8 cellular contexts compared by ENCODE assay signal in genomic region chr5:14250778-14251711, GRCh38.
DNase-seq lines count a peak whose midpoint lies in the region; ATAC-seq and TF ChIP-seq lines count a peak whose summit lies in the region.

No MANE protein-coding gene starts in this region.

- H3K27ac Mint-ChIP-seq in HFFc6, result peak overlapping the region; percentile 85
- H3K27ac Mint-ChIP-seq in nephron progenitor cell, result peak overlapping the region; percentile 64

- H3K36me3 Mint-ChIP-seq in HFFc6 (ENCODE audit: low read depth), result peaks cover 64% of the 10 kb centered on the region
- H3K36me3 Mint-ChIP-seq in nephron progenitor cell (ENCODE audit: low read depth), result peaks cover 38% of the 10 kb centered on the region

- H3K36me3 ChIP-seq in suprapubic skin, result no peaks in the 10 kb centered on the region

- 79% methylated on average over 11 of the region's 11 CpGs for WGBS in suprapubic skin

- peak; percentile 62 for ATAC-seq in GM18517 (IDR thresholded peaks at IDR 0.05; ENCODE audit: unreplicated experiment)
- no peak for ATAC-seq in GM18505 (IDR thresholded peaks at IDR 0.05; ENCODE audit: unreplicated experiment)

- H3K9me3 ChIP-seq in suprapubic skin, result no peaks in the 10 kb centered on the region

- TF ChIP-seq POLR2A in suprapubic skin (IDR thresholded peaks at IDR 0.05), result no peak
- no peak for TF ChIP-seq POLR2A in GM18505 (IDR thresholded peaks at IDR 0.05; ENCODE audit: borderline replicate concordance, extremely low read depth, insufficient read depth, insufficient read length)

- no peak overlapping the region for H3K4me3 ChIP-seq in suprapubic skin

- TF ChIP-seq EP300 in suprapubic skin (IDR thresholded peaks at IDR 0.05), result no peak

- no peaks in the 10 kb centered on the region for H3K27me3 ChIP-seq in suprapubic skin

- H3K4me1 ChIP-seq in suprapubic skin, result peaks cover 23% of the 10 kb centered on the region

- H3K27me3 Mint-ChIP-seq in HFFc6 (ENCODE audit: insufficient read depth), result peaks cover 2% of the 10 kb centered on the region
- no peaks in the 10 kb centered on the region for H3K27me3 Mint-ChIP-seq in nephron progenitor cell (ENCODE audit: low read depth, poor library complexity)

- no peak for DNase-seq in HFFc6
- peak; percentile 31 for DNase-seq in NOMO-1 treated with dmso at 0.1 percent for 144 hours (lab: John Stamatoyannopoulos, UW; ENCODE audit: unreplicated experiment)
- DNase-seq in nephron progenitor cell, result no peak
- no peak for DNase-seq in NCI-H748 (lab: John Stamatoyannopoulos, UW; ENCODE audit: unreplicated experiment)
- no peak for DNase-seq in cortex of kidney (lab: John Stamatoyannopoulos, UW)
- no peak for DNase-seq in suprapubic skin (ENCODE audit: low spot score in 2 of 2)

- TF ChIP-seq CTCF in HFFc6 (IDR thresholded peaks at IDR 0.05) (no peak), nephron progenitor cell (IDR thresholded peaks at IDR 0.05) (no peak), suprapubic skin (IDR thresholded peaks at IDR 0.05) (no peak)

- H3K4me1 Mint-ChIP-seq in HFFc6 (ENCODE audit: low read depth) (peaks cover 70% of the 10 kb centered on the region), nephron progenitor cell (peaks cover 53% of the 10 kb centered on the region)

- H3K4me3 Mint-ChIP-seq in HFFc6, result peak overlapping the region; percentile 63; the same call in 1 of the 2 replicates
- no peak overlapping the region for H3K4me3 Mint-ChIP-seq in nephron progenitor cell

- H3K27ac ChIP-seq in suprapubic skin, result no peak overlapping the region

- peaks cover 37% of the 10 kb centered on the region for H3K9me3 Mint-ChIP-seq in HFFc6
- H3K9me3 Mint-ChIP-seq in nephron progenitor cell, result peaks cover 13% of the 10 kb centered on the region
